22 cellular contexts compared by ENCODE assay signal in the genomic region with DNA sequence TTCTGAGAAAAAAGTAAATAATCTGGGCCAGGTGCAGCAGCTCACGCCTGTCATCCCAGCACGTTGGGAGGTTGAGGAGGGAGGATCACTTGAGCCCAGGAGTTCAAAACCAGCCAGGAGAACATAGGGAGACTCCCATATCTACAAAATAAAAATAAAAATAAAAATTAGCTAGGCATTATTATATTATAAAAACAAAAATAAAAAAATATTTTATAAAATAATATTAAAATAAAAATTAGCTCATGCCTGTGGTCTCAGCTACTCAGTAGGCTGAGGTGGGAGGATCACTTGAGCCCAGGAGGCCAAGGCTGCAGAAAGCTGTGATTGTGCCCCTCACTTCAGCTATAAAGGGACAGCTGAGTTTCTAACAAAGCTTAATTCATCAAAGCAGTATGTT.
A peak's percentile ranks its signal among the peaks of the same experiment; 100 is the strongest.
DNase-seq lines count a peak whose midpoint lies in the region; ATAC-seq and TF ChIP-seq lines count a peak whose summit lies in the region.
"Had no signal": no experiment of that assay in that cellular context is flagged by ENCODE, and none has a peak within 500 bp of the region (broad histone marks: within the 10 kb centered on the region; RNA-seq: fewer than 3 reads in every experiment).

No MANE protein-coding gene starts in this region.

- no peak overlapping the region for H3K4me3 ChIP-seq in endodermal cell (ENCODE audit: low read length)
- H3K4me3 ChIP-seq: A549; BLaER1 treated with 17β-estradiol and CSF1 and Interleukin-3, amounts not matched to agents 10 nM and 100 nM; GM12878 had no signal

- H3K9me3 ChIP-seq in endodermal cell (ENCODE audit: control insufficient read depth, low read length) = no peaks in the 10 kb centered on the region
- H3K9me3 ChIP-seq: A549; BLaER1 treated with 17β-estradiol and CSF1 and Interleukin-3, amounts not matched to agents 10 nM and 100 nM; Caco-2 had no signal

- DNase-seq in NCI-H2227 treated with DMSO at 0.1 percent for 48 hours (lab: John Stamatoyannopoulos, UW) (peak; percentile 63), NCI-H2227 (lab: John Stamatoyannopoulos, UW; ENCODE audit: unreplicated experiment) (no peak), endodermal cell (no peak)
- no peak for DNase-seq in activated effector memory CD4-positive, alpha-beta T cell treated with anti-CD3 and anti-CD28 coated beads, Interleukin-2, amount 50 U/mL, for 16 hours
- DNase-seq: AML-193; Caco-2; CD4-positive, alpha-beta T cell; CD8-positive, alpha-beta T cell; DMS 273 treated with DMSO at 0.1 percent for 48 hours; DMS153; DMS53; DMS79; DND-41; EL; GDM1 had no signal

- no peaks in the 10 kb centered on the region for H3K4me1 Mint-ChIP-seq in endodermal cell
- no peaks in the 10 kb centered on the region for H3K4me1 Mint-ChIP-seq in activated T-helper 17 cell treated with anti-CD3 and anti-CD28 coated beads, Interleukin-2, amount 50 U/mL, for 72 hours
- H3K4me1 Mint-ChIP-seq: B cell had no signal

- H3K27ac Mint-ChIP-seq in endodermal cell = no peak overlapping the region
- no peak overlapping the region for H3K27ac Mint-ChIP-seq in activated T-helper 17 cell treated with anti-CD3 and anti-CD28 coated beads, Interleukin-2, amount 50 U/mL, for 72 hours
- H3K27ac Mint-ChIP-seq: B cell; CD4-positive, alpha-beta T cell; CD8-positive, alpha-beta T cell had no signal

- no peaks in the 10 kb centered on the region for H3K4me1 ChIP-seq in endodermal cell (ENCODE audit: control insufficient read depth, insufficient read depth, low read length)
- H3K4me1 ChIP-seq: A549; BLaER1 treated with 17β-estradiol and CSF1 and Interleukin-3, amounts not matched to agents 10 nM and 100 nM; Caco-2 had no signal

- H3K36me3 ChIP-seq in endodermal cell (ENCODE audit: control insufficient read depth, insufficient read depth, low read length) = no peaks in the 10 kb centered on the region
- H3K36me3 ChIP-seq: BLaER1 treated with 17β-estradiol and CSF1 and Interleukin-3, amounts not matched to agents 10 nM and 100 nM had no signal

- peak overlapping the region; percentile 37 for H3K27ac ChIP-seq in endodermal cell (ENCODE audit: low read depth, low read length)
- H3K27ac ChIP-seq: 22Rv1; A549; BLaER1 treated with 17β-estradiol and CSF1 and Interleukin-3, amounts not matched to agents 10 nM and 100 nM; C4-2B had no signal

- no peak for ATAC-seq in activated T-helper 17 cell treated with anti-CD3 and anti-CD28 coated beads, Interleukin-2, amount 50 U/mL, for 72 hours (replicated peaks)
- ATAC-seq: A549; CD8-positive, alpha-beta T cell; GM12878 had no signal

- no peaks in the 10 kb centered on the region for H3K9me3 Mint-ChIP-seq in endodermal cell
- H3K9me3 Mint-ChIP-seq in activated T-helper 17 cell treated with anti-CD3 and anti-CD28 coated beads, Interleukin-2, amount 50 U/mL, for 72 hours = peaks cover 5% of the 10 kb centered on the region
- H3K9me3 Mint-ChIP-seq: CD4-positive, alpha-beta T cell had no signal

- H3K9ac ChIP-seq in endodermal cell (ENCODE audit: extremely low read depth, low read length, poor library complexity, severe bottlenecking) = no peak overlapping the region
- H3K9ac ChIP-seq: BLaER1 treated with 17β-estradiol and CSF1 and Interleukin-3, amounts not matched to agents 10 nM and 100 nM had no signal

- TF ChIP-seq CTCF in endodermal cell (conservative IDR thresholded peaks at IDR 0.05) = no peak

- 97% methylated on average over 2 of the region's 2 CpGs; no CpG with 5 or more reads in 1 of the 2 experiments for WGBS in endodermal cell (ENCODE audit: insufficient coverage in 1 of 2, insufficient read length in 1 of 2), 2 experiments

- H3K27me3 Mint-ChIP-seq in endodermal cell (ENCODE audit: insufficient read depth) = peaks cover 2% of the 10 kb centered on the region
- peaks cover 28% of the 10 kb centered on the region for H3K27me3 Mint-ChIP-seq in activated T-helper 17 cell treated with anti-CD3 and anti-CD28 coated beads, Interleukin-2, amount 50 U/mL, for 72 hours
- H3K27me3 Mint-ChIP-seq: B cell had no signal

- H3K36me3 Mint-ChIP-seq in endodermal cell (ENCODE audit: low read depth) = no peaks in the 10 kb centered on the region
- no peaks in the 10 kb centered on the region for H3K36me3 Mint-ChIP-seq in activated T-helper 17 cell treated with anti-CD3 and anti-CD28 coated beads, Interleukin-2, amount 50 U/mL, for 72 hours (ENCODE audit: low read depth)
- H3K36me3 Mint-ChIP-seq: CD8-positive, alpha-beta T cell had no signal

- no peak overlapping the region for H3K4me3 Mint-ChIP-seq in endodermal cell
- no peak overlapping the region for H3K4me3 Mint-ChIP-seq in activated T-helper 17 cell treated with anti-CD3 and anti-CD28 coated beads, Interleukin-2, amount 50 U/mL, for 72 hours
- H3K4me3 Mint-ChIP-seq: B cell; CD4-positive, alpha-beta T cell; CD8-positive, alpha-beta T cell had no signal

- no peaks in the 10 kb centered on the region for H3K27me3 ChIP-seq in endodermal cell (ENCODE audit: control insufficient read depth, insufficient read depth, low read length, poor library complexity, severe bottlenecking)
- H3K27me3 ChIP-seq: BLaER1 treated with 17β-estradiol and CSF1 and Interleukin-3, amounts not matched to agents 10 nM and 100 nM had no signal
